17 cellular contexts compared by ENCODE assay signal in genomic region chr6:150322452-150322851, GRCh38. TPM values are rescaled to one million over a fixed set of nuclear protein-coding genes. Genes with fewer than 3 reads are reported as not detected.
DNase-seq lines count a peak whose midpoint lies in the region; ATAC-seq and TF ChIP-seq lines count a peak whose summit lies in the region.
"Had no signal": no experiment of that assay in that cellular context is flagged by ENCODE, and none has a peak within 500 bp of the region (broad histone marks: within the 10 kb centered on the region; RNA-seq: fewer than 3 reads in every experiment).

No MANE protein-coding gene starts in this region.

- no peak for DNase-seq in MCF 10A (ENCODE audit: unreplicated experiment)
- DNase-seq in mammary epithelial cell = no peak
- DNase-seq in endothelial cell (ENCODE audit: low spot score) = peak; percentile 11
- no peak for DNase-seq in right lobe of liver
- DNase-seq in H7 = no peak
- DNase-seq in activated CD4-positive, alpha-beta T cell treated with anti-CD3 and anti-CD28 coated beads, Interleukin-2, amount 50 U/mL, for 1 hour = no peak
- no peak for DNase-seq in NCI-H128 (lab: John Stamatoyannopoulos, UW; ENCODE audit: unreplicated experiment)
- DNase-seq: 8988T, GM23248, KBM-7, NCI-H1092, NCI-H1694 treated with DMSO at 0.1 percent for 48 hours, NCI-H510A had no signal

- H3K36me3 ChIP-seq in mammary epithelial cell (ENCODE audit: insufficient read depth, low read length) (no peaks in the 10 kb centered on the region), right lobe of liver (no peaks in the 10 kb centered on the region), skeletal muscle tissue (ENCODE audit: control insufficient read depth in 3 of 3, insufficient read depth in 3 of 3, low read length in 3 of 3) (no peaks in the 10 kb centered on the region), H7 (replicated peaks; ENCODE audit: control insufficient read depth, insufficient read depth, low read length) (no peaks in the 10 kb centered on the region)

- H3K4me3 ChIP-seq in mammary epithelial cell (replicated peaks in 1 of 3; ENCODE audit: insufficient read depth in 1 of 3, low read depth in 2 of 3, low read length in 3 of 3) = no peak overlapping the region
- no peak overlapping the region for H3K4me3 ChIP-seq in right lobe of liver
- peak overlapping the region in 1 of 3 donors; percentile 27 for H3K4me3 ChIP-seq in skeletal muscle tissue (ENCODE audit: low read length in 3 of 3)
- H3K4me3 ChIP-seq in H7 (ENCODE audit: insufficient read depth, low read depth, low read length) = no peak overlapping the region
- H3K4me3 ChIP-seq: GM12878, GM23248 had no signal

- no peak overlapping the region for H2AFZ ChIP-seq in mammary epithelial cell (ENCODE audit: low read depth, low read length)
- H2AFZ ChIP-seq: GM23248 had no signal

- H3K9me3 ChIP-seq in mammary epithelial cell (replicated peaks; ENCODE audit: insufficient read depth, low read length) = no peaks in the 10 kb centered on the region
- no peaks in the 10 kb centered on the region for H3K9me3 ChIP-seq in right lobe of liver
- no peaks in the 10 kb centered on the region for H3K9me3 ChIP-seq in skeletal muscle tissue (ENCODE audit: control insufficient read depth in 3 of 3, low read length in 3 of 3)

- POLR2A ChIA-PET in MCF 10A (lab: Yijun Ruan, JAX) = interaction anchor here (0.6 kb wide), 1 partner anchor 343 kb away, joined by 4 read pairs; no protein-coding TSS in a partner anchor

- no peak overlapping the region for H3K4me2 ChIP-seq in mammary epithelial cell (ENCODE audit: insufficient read depth, low read depth, low read length)

- TF ChIP-seq POLR2A in right lobe of liver (IDR thresholded peaks at IDR 0.05) = no peak

- dilution Hi-C loops in mammary epithelial cell (cut with HindIII; ENCODE audit: low sequenced_read_pairs) = no loop called here

- intact Hi-C loops in MCF 10A (cut with micrococcal nuclease) (no loop called here), mammary epithelial cell (cut with micrococcal nuclease) (no loop called here), right lobe of liver (cut with DNase I) (no loop called here)

- H3K4me1 Mint-ChIP-seq in MCF 10A (ENCODE audit: insufficient read depth, unreplicated experiment) (peaks cover 12% of the 10 kb centered on the region), endothelial cell (ENCODE audit: unreplicated experiment) (peaks cover 31% of the 10 kb centered on the region)

- H3K4me1 ChIP-seq in mammary epithelial cell (ENCODE audit: insufficient read depth, low read length) (peaks cover 16% of the 10 kb centered on the region), right lobe of liver (no peaks in the 10 kb centered on the region), skeletal muscle tissue (ENCODE audit: control insufficient read depth in 3 of 3, insufficient read depth in 3 of 3, low read length in 3 of 3) (peaks cover 47 to 81% (median 53%) of the 10 kb centered on the region in 3 donors)

- no peaks in the 10 kb centered on the region for H4K20me1 ChIP-seq in mammary epithelial cell (ENCODE audit: insufficient read depth, low read length)

- H3K4me3 Mint-ChIP-seq in MCF 10A (ENCODE audit: unreplicated experiment) (no peak overlapping the region), endothelial cell (ENCODE audit: unreplicated experiment) (no peak overlapping the region)

- H3K9me3 Mint-ChIP-seq in MCF 10A (ENCODE audit: unreplicated experiment) (no peaks in the 10 kb centered on the region), endothelial cell (ENCODE audit: unreplicated experiment) (no peaks in the 10 kb centered on the region)

- no peaks in the 10 kb centered on the region for H3K79me2 ChIP-seq in mammary epithelial cell (ENCODE audit: insufficient read depth, low read length)

- H3K27me3 Mint-ChIP-seq in MCF 10A (ENCODE audit: insufficient read depth, unreplicated experiment) (no peaks in the 10 kb centered on the region), endothelial cell (ENCODE audit: unreplicated experiment) (peaks cover 2% of the 10 kb centered on the region)

- BruUV-seq in MCF 10A (replicated peaks; lab: Mats Ljungman, UMichigan) (no TSS peak), mammary epithelial cell (replicated peaks; lab: Mats Ljungman, UMichigan) (no TSS peak)

- peak; percentile 18 to 68 (median 54) for ATAC-seq in right lobe of liver
- ATAC-seq: GM12878, Panc1 had no signal

- H3K27ac Mint-ChIP-seq in MCF 10A (ENCODE audit: low read depth, unreplicated experiment) = peak overlapping the region; percentile 31
- H3K27ac Mint-ChIP-seq in endothelial cell (ENCODE audit: unreplicated experiment) = peak overlapping the region; percentile 83

- H3K27ac ChIP-seq in mammary epithelial cell (ENCODE audit: insufficient read depth, low read depth, low read length) (no peak overlapping the region), right lobe of liver (no peak overlapping the region), skeletal muscle tissue (ENCODE audit: low read depth, low read length) (peak overlapping the region; percentile 78)
- H3K27ac ChIP-seq: C4-2B, GM23248 had no signal

- H3K27me3 ChIP-seq in mammary epithelial cell (ENCODE audit: insufficient read depth, low read length) = no peaks in the 10 kb centered on the region
- H3K27me3 ChIP-seq in right lobe of liver = no peaks in the 10 kb centered on the region
- no peaks in the 10 kb centered on the region for H3K27me3 ChIP-seq in skeletal muscle tissue (ENCODE audit: control insufficient read depth in 3 of 3, insufficient read depth in 3 of 3, low read length in 3 of 3)
- H3K27me3 ChIP-seq in H7 (ENCODE audit: control insufficient read depth, insufficient read depth, low read length) = no peaks in the 10 kb centered on the region

- WGBS in mammary epithelial cell (ENCODE audit: low coverage, missing lambda C conversion rate) = 92% methylated on average over 6 of the region's 6 CpGs
- 67% methylated on average over 4 of the region's 6 CpGs for WGBS in right lobe of liver (ENCODE audit: insufficient coverage, low coverage, low lambda C conversion rate, missing lambda C conversion rate)

- TF ChIP-seq CTCF in MCF 10A (IDR thresholded peaks at IDR 0.05; ENCODE audit: unreplicated experiment) (no peak), mammary epithelial cell (conservative IDR thresholded peaks at IDR 0.05 in 1 of 2, IDR thresholded peaks at IDR 0.05 in 1 of 2; ENCODE audit: extremely low read depth in 1 of 2, insufficient read depth in 1 of 2, low read depth in 1 of 2, low read length in 2 of 2) (no peak), endothelial cell (IDR thresholded peaks at IDR 0.05; ENCODE audit: unreplicated experiment) (no peak), right lobe of liver (IDR thresholded peaks at IDR 0.05) (no peak)

- H3K9ac ChIP-seq in mammary epithelial cell (ENCODE audit: insufficient read depth, low read length) = no peak overlapping the region
- H3K9ac ChIP-seq in skeletal muscle tissue (ENCODE audit: low read depth in 1 of 3, low read length in 3 of 3) = no peak overlapping the region
- H3K9ac ChIP-seq: GM23248 had no signal

- in situ Hi-C loops in mammary epithelial cell (cut with MboI; ENCODE audit: low sequenced_read_pairs in 2 of 2) = no loop called here

- peaks cover under 1% of the 10 kb centered on the region for H3K36me3 Mint-ChIP-seq in MCF 10A (ENCODE audit: insufficient read depth, unreplicated experiment)
- no peaks in the 10 kb centered on the region for H3K36me3 Mint-ChIP-seq in endothelial cell (ENCODE audit: low read depth, unreplicated experiment)

- CTCF ChIA-PET in MCF 10A (lab: Yijun Ruan, JAX) = interaction anchor here (0.5 to 0.6 kb wide), 3 partner anchors 297 to 457 kb away, joined by 3 to 4 read pairs (median 3); no protein-coding TSS in a partner anchor
- CTCF ChIA-PET in mammary epithelial cell (lab: Charles Lee; ENCODE audit: low non-redundant PET) = no interaction called here

RNA-seq across cellular contexts. Expression of gene IYD, which starts 46.4 kb away (rescaled TPM):
- total RNA-seq in MCF 10A (2022) (not detected in 2 replicates), mammary epithelial cell (under 1 TPM in 1 of 2 donors, not detected in 1; under 0.01 TPM), endothelial cell (ENCODE audit: unreplicated experiment) (not detected), right lobe of liver (10 to 100 TPM in 5 of 6 experiments, 1 to 10 TPM in 1; 5.8 to 21.6 (median 16.1) TPM), skeletal muscle tissue (not detected)
- polyA plus RNA-seq in mammary epithelial cell = not detected
- polyA minus RNA-seq in mammary epithelial cell = not detected
- not detected in 2 replicates for total RNA-seq in H7 (2014; rRNA removed; shearing (Covaris generic))
- total RNA-seq: GM12878, GM23248 had no signal
- polyA plus RNA-seq: GM23248 had no signal
